In the genomic region with DNA sequence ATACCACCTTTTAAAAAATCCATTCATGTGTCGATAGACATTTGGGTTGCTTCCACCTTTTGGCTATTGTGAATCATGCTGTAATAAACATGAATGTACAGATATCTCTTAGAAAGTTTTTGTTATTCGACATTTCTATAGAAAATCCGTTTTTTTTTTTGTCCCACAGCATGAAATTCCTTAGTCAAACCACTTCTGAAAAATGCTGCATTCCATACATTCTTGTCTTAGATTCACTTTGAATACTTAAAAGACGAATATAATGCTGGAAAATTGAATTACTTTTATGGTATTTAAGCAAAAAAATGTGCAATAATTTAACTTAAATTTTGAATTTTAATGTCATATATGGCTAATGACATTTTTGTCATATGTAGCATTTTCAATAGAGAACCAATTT, we compare ENCODE assay signal across 21 cellular contexts.
DNase-seq lines count a peak whose midpoint lies in the region; ATAC-seq and TF ChIP-seq lines count a peak whose summit lies in the region.
"Had no signal": no experiment of that assay in that cellular context is flagged by ENCODE, and none has a peak within 500 bp of the region (broad histone marks: within the 10 kb centered on the region; RNA-seq: fewer than 3 reads in every experiment).

No MANE protein-coding gene starts in this region.

- CTCF ChIA-PET in A673 (lab: Charles Lee): no interaction called here

- no peak for ATAC-seq in GM18873 (IDR thresholded peaks at IDR 0.05; ENCODE audit: low FRiP score, unreplicated experiment)

- H3K27me3 ChIP-seq in BE2C (no peaks in the 10 kb centered on the region), A673 (replicated peaks; ENCODE audit: insufficient read depth, low read depth, low read length, poor library complexity) (no peaks in the 10 kb centered on the region)
- H3K27me3 ChIP-seq: Peyer's patch, SJSA1 had no signal

- TF ChIP-seq CTCF in BE2C (IDR thresholded peaks at IDR 0.05; ENCODE audit: low read depth, low read length): no peak
- TF ChIP-seq CTCF in A673 (conservative IDR thresholded peaks at IDR 0.05; ENCODE audit: low read depth, low read length): no peak

- no peaks in the 10 kb centered on the region for H3K36me3 ChIP-seq in BE2C
- H3K36me3 ChIP-seq in A673 (ENCODE audit: insufficient read depth, low read length, poor library complexity, severe bottlenecking): no peaks in the 10 kb centered on the region
- H3K36me3 ChIP-seq: HAP-1, Peyer's patch, SJSA1 had no signal

- DNase-seq in HS-5 (ENCODE audit: low read depth): peak; percentile 15
- peak; percentile 10 for DNase-seq in astrocyte of the hippocampus (ENCODE audit: low read depth, low spot score)
- DNase-seq in iris pigment epithelial cell (ENCODE audit: low read depth): peak; percentile 1
- DNase-seq in BE2C: no peak
- DNase-seq in A673 (ENCODE audit: low spot score): no peak
- no peak for DNase-seq in HPDE6-E6E7 (ENCODE audit: extremely low spot score)
- DNase-seq: AML-193, EL, NCI-H1105, NCI-H146, NCI-H2081, NCI-H2171 treated with DMSO at 0.1 percent for 48 hours, NCI-H524 treated with DMSO at 0.1 percent for 48 hours, NCI-H82, Peyer's patch, SW 1271 had no signal

- intact Hi-C loops in A673 (cut with micrococcal nuclease; ENCODE audit: unreplicated experiment): no loop called here

- POLR2A ChIA-PET in A673 (lab: Charles Lee; ENCODE audit: low non-redundant PET): no interaction called here

- H3K4me3 ChIP-seq in BE2C (ENCODE audit: low read depth, low read length) (no peak overlapping the region), A673 (ENCODE audit: low read depth, low read length, poor library complexity, severe bottlenecking) (no peak overlapping the region)
- H3K4me3 ChIP-seq: HAP-1, Peyer's patch, SJSA1 had no signal

- H3K9me3 ChIP-seq in BE2C (no peaks in the 10 kb centered on the region), A673 (ENCODE audit: low read depth, low read length, poor library complexity, severe bottlenecking) (no peaks in the 10 kb centered on the region)
- H3K9me3 ChIP-seq: HAP-1, Peyer's patch, SJSA1 had no signal

- H3K4me1 ChIP-seq in BE2C (no peaks in the 10 kb centered on the region), A673 (ENCODE audit: insufficient read depth, low read length, poor library complexity, severe bottlenecking) (no peaks in the 10 kb centered on the region)
- H3K4me1 ChIP-seq: Peyer's patch, SJSA1 had no signal

- no TSS peak for BruUV-seq in A673 (replicated peaks; lab: Mats Ljungman, UMichigan)

- no peak overlapping the region for H3K27ac ChIP-seq in A673 (ENCODE audit: low read depth, low read length, poor library complexity, severe bottlenecking)
- H3K27ac ChIP-seq: HL-60, KMS-11, Peyer's patch, SJSA1 had no signal

Comparison
In these comparisons a context has a peak if more than half of its experiments do, and no peak if none do; other contexts are left out.
1. DNase-seq: peak in HS-5 (single experiment), astrocyte of the hippocampus (single experiment) and iris pigment epithelial cell (single experiment); none in BE2C (single experiment), A673 (single experiment) and HPDE6-E6E7 (single experiment).